22 cellular contexts compared by ENCODE assay signal in genomic region chr17:74563358-74563757, GRCh38. TPM values are rescaled to one million over a fixed set of nuclear protein-coding genes. Genes with fewer than 3 reads are reported as not detected.
"Had no signal": no experiment of that assay in that cellular context is flagged by ENCODE, and none has a peak within 500 bp of the region (broad histone marks: within the 10 kb centered on the region; RNA-seq: fewer than 3 reads in every experiment).

No MANE protein-coding gene starts in this region.

- H3K9ac ChIP-seq: parathyroid adenoma had no signal

- H3K79me2 ChIP-seq: hepatocyte, parathyroid adenoma had no signal

- H3K36me3 ChIP-seq: neutrophil, spleen had no signal

- H3K4me3 Mint-ChIP-seq: activated B cell treated with CpG ODN at 0.5 μM for 24 hours; activated CD4-positive, alpha-beta memory T cell treated with anti-CD3 and anti-CD28 coated beads, Interleukin-2, amount 10 ng/mL, durations not matched to agents 7 days and 5 days; activated T-helper 17 cell treated with anti-CD3 and anti-CD28 coated beads, Interleukin-2, amount 50 U/mL, for 72 hours; brain; naive thymus-derived CD4-positive, alpha-beta T cell; stimulated activated memory B cell treated with anti-CD40 and anti-IgM and Interleukin-4, amounts not matched to agents 10 μg/mL and 1 μg/mL and 100 μg/mL, for 72 hours had no signal

- H3K4me3 ChIP-seq: dorsolateral prefrontal cortex, hepatocyte, spleen had no signal

- H3K27me3 ChIP-seq: hepatocyte had no signal

- H3K27ac ChIP-seq: dorsolateral prefrontal cortex, epithelial cell of prostate, hepatocyte, neutrophil, parathyroid adenoma, spleen had no signal

- H2AFZ ChIP-seq: hepatocyte, parathyroid adenoma had no signal

- H3K9me3 ChIP-seq: neutrophil, spleen had no signal

- H3K4me1 Mint-ChIP-seq: brain had no signal

- H3K4me1 ChIP-seq: parathyroid adenoma had no signal

- DNase-seq: activated B cell treated with CpG ODN at 0.5 μM for 24 hours; activated CD4-positive, alpha-beta memory T cell treated with anti-CD3 and anti-CD28 coated beads, Interleukin-2, amount 10 ng/mL, durations not matched to agents 7 days and 5 days; activated CD4-positive, alpha-beta T cell treated with anti-CD3 and anti-CD28 coated beads for 48 hours; activated naive CD4-positive, alpha-beta T cell; activated T-cell treated with anti-CD3 and anti-CD28 coated beads, Interleukin-2, amount 50 U/mL, for 1 hour; caudate nucleus; dorsolateral prefrontal cortex; foreskin fibroblast; mesenchymal stem cell; naive thymus-derived CD4-positive, alpha-beta T cell; spleen; stimulated activated CD4-positive, alpha-beta T cell treated with anti-CD3 and anti-CD28 coated beads, Interleukin-4, amount 100 ng/mL, for 4 hours had no signal

- H3K9me3 Mint-ChIP-seq: activated T-helper 17 cell treated with anti-CD3 and anti-CD28 coated beads, Interleukin-2, amount 50 U/mL, for 72 hours had no signal

- H3K27ac Mint-ChIP-seq: activated B cell treated with CpG ODN at 0.5 μM for 24 hours; activated CD4-positive, alpha-beta memory T cell treated with anti-CD3 and anti-CD28 coated beads, Interleukin-2, amount 10 ng/mL, durations not matched to agents 7 days and 5 days; activated T-helper 17 cell treated with anti-CD3 and anti-CD28 coated beads, Interleukin-2, amount 50 U/mL, for 72 hours; brain; naive thymus-derived CD4-positive, alpha-beta T cell; stimulated activated memory B cell treated with anti-CD40 and anti-IgM and Interleukin-4, amounts not matched to agents 10 μg/mL and 1 μg/mL and 100 μg/mL, for 72 hours had no signal

- H3K36me3 Mint-ChIP-seq: brain; stimulated activated memory B cell treated with anti-CD40 and anti-IgM and Interleukin-4, amounts not matched to agents 10 μg/mL and 1 μg/mL and 100 μg/mL, for 72 hours had no signal

- ATAC-seq: activated T-helper 17 cell treated with anti-CD3 and anti-CD28 coated beads, Interleukin-2, amount 50 U/mL, for 72 hours; naive thymus-derived CD4-positive, alpha-beta T cell; stimulated activated memory B cell treated with anti-CD40 and anti-IgM and Interleukin-4, amounts not matched to agents 10 μg/mL and 1 μg/mL and 100 μg/mL, for 72 hours had no signal

- H3K4me2 ChIP-seq: hepatocyte had no signal

RNA-seq across cellular contexts. Expression of gene CD300H, which starts 4.0 kb away (rescaled TPM):
- total RNA-seq: activated B cell treated with CpG ODN at 0.5 μM for 24 hours; activated CD4-positive, alpha-beta memory T cell treated with anti-CD3 and anti-CD28 coated beads, Interleukin-2, amount 10 ng/mL, durations not matched to agents 7 days and 5 days; activated T-helper 17 cell treated with anti-CD3 and anti-CD28 coated beads, Interleukin-2, amount 50 U/mL, for 72 hours; dorsolateral prefrontal cortex; mucosa of gallbladder; ureter had no signal
- polyA plus RNA-seq: hepatocyte; liver; naive thymus-derived CD4-positive, alpha-beta T cell had no signal

RNA-seq across cellular contexts. Expression of gene CD300C, which starts 17.4 kb away (rescaled TPM):
- polyA plus RNA-seq: naive thymus-derived CD4-positive, alpha-beta T cell had no signal

RNA-seq across cellular contexts. Expression of gene CD300LD, which starts 28.7 kb away (rescaled TPM):
- total RNA-seq: activated B cell treated with CpG ODN at 0.5 μM for 24 hours; activated CD4-positive, alpha-beta memory T cell treated with anti-CD3 and anti-CD28 coated beads, Interleukin-2, amount 10 ng/mL, durations not matched to agents 7 days and 5 days; activated T-helper 17 cell treated with anti-CD3 and anti-CD28 coated beads, Interleukin-2, amount 50 U/mL, for 72 hours; dorsolateral prefrontal cortex; hepatocyte; mucosa of gallbladder; ureter had no signal
- polyA plus RNA-seq: hepatocyte; liver; naive thymus-derived CD4-positive, alpha-beta T cell had no signal

RNA-seq across cellular contexts. Expression of gene CD300LB, which starts 32.1 kb away (rescaled TPM):
- total RNA-seq: activated B cell treated with CpG ODN at 0.5 μM for 24 hours; activated CD4-positive, alpha-beta memory T cell treated with anti-CD3 and anti-CD28 coated beads, Interleukin-2, amount 10 ng/mL, durations not matched to agents 7 days and 5 days; activated T-helper 17 cell treated with anti-CD3 and anti-CD28 coated beads, Interleukin-2, amount 50 U/mL, for 72 hours; hepatocyte had no signal
- polyA plus RNA-seq: hepatocyte; naive thymus-derived CD4-positive, alpha-beta T cell had no signal
